In the genomic region with DNA sequence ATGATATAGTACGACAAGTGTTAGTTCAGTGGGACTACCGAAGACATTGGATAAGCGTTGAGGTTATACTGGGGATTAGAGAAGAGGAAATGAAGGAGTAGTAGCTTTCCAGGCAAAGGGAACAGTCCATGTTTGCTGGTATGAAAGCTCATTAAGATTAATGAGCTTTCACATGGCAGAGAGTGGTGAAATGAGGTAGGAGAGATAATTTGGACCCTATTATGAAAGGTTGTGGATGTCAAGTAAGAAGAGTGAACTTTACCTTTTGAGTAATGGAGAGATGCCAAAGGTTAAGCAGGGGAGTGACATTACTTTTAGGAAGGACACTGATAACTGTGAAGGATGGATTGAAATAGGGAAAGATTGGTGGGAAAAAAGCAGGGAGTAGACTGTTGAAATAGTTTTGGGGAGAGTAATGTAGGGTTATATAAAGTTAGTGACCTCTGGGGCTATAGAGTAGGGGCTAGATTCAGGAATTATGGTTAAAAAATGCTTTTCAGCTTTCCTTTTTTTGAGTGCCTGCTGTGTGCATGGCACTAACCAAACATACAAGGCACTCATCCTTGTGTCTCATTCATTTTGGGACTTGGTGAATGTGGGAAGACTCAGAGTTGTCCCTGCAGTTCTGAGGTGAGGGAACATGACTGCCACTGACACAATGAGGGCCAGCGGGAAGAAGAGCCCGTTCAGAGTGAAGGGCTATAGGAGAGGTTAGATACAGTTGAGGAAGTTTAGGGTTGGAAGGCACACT, we compare ENCODE assay signal across 19 cellular contexts.
"Had no signal": no experiment of that assay in that cellular context is flagged by ENCODE, and none has a peak within 500 bp of the region (broad histone marks: within the 10 kb centered on the region; RNA-seq: fewer than 3 reads in every experiment).

No MANE protein-coding gene starts in this region.

- H3K4me3 Mint-ChIP-seq: activated CD4-positive, alpha-beta memory T cell treated with anti-CD3 and anti-CD28 coated beads for 36 hours; activated CD8-positive, alpha-beta memory T cell treated with anti-CD3 and anti-CD28 coated beads, Interleukin-2, amount 10 ng/mL, durations not matched to agents 7 days and 5 days; activated naive CD4-positive, alpha-beta T cell treated with anti-CD3 and anti-CD28 coated beads, Interleukin-2, amount 10 ng/mL, durations not matched to agents 7 days and 5 days; dendritic cell treated with granulocyte-macrophage colony-stimulating factor and Interleukin-4, amounts not matched to agents 40 ng/mL and 50 ng/mL, for 4 days; natural killer cell treated with Interleukin-12 subunit alpha and Interleukin-12 subunit beta and Interleukin-15 and Interleukin-18, amount 100 ng/mL, for 72 hours; stimulated activated naive B cell treated with anti-CD40 and anti-IgM and Interleukin-4, amounts not matched to agents 10 μg/mL and 1 μg/mL and 100 μg/mL, for 72 hours had no signal

- H3K27me3 ChIP-seq: ascending aorta, breast epithelium, foreskin keratinocyte, transverse colon had no signal

- H3K36me3 ChIP-seq: ascending aorta, breast epithelium, transverse colon had no signal

- DNase-seq: activated CD4-positive, alpha-beta memory T cell treated with anti-CD3 and anti-CD28 coated beads for 36 hours; activated CD8-positive, alpha-beta memory T cell treated with anti-CD3 and anti-CD28 coated beads, Interleukin-2, amount 10 ng/mL, durations not matched to agents 7 days and 5 days; activated naive CD4-positive, alpha-beta T cell treated with anti-CD3 and anti-CD28 coated beads, Interleukin-2, amount 10 ng/mL, durations not matched to agents 7 days and 5 days; activated T-cell treated with anti-CD3 and anti-CD28 coated beads, Interleukin-2, amount 50 U/mL, for 1 hour; effector memory CD4-positive, alpha-beta T cell; foreskin keratinocyte; kidney glomerular epithelial cell; left ventricle myocardium superior; occipital lobe; stimulated activated CD4-positive, alpha-beta T cell treated with anti-CD3 and anti-CD28 coated beads, Interleukin-15, amount 100 ng/mL, for 24 hours; stimulated activated CD4-positive, alpha-beta T cell treated with anti-CD3 and anti-CD28 coated beads, Interleukin-4, amount 100 ng/mL, for 1 hour; stimulated activated naive B cell treated with anti-CD40 and anti-IgM and Interleukin-4, amounts not matched to agents 10 μg/mL and 1 μg/mL and 100 μg/mL, for 72 hours; T-helper 9 cell; transverse colon had no signal

- H3K4me3 ChIP-seq: breast epithelium, skin epidermis, transverse colon had no signal

- H3K27me3 Mint-ChIP-seq: activated CD4-positive, alpha-beta memory T cell treated with anti-CD3 and anti-CD28 coated beads for 36 hours; dendritic cell treated with granulocyte-macrophage colony-stimulating factor and Interleukin-4, amounts not matched to agents 40 ng/mL and 50 ng/mL, for 4 days; natural killer cell treated with Interleukin-12 subunit alpha and Interleukin-12 subunit beta and Interleukin-15 and Interleukin-18, amount 100 ng/mL, for 72 hours; stimulated activated naive B cell treated with anti-CD40 and anti-IgM and Interleukin-4, amounts not matched to agents 10 μg/mL and 1 μg/mL and 100 μg/mL, for 72 hours had no signal

- ATAC-seq: activated CD8-positive, alpha-beta memory T cell treated with anti-CD3 and anti-CD28 coated beads, Interleukin-2, amount 10 ng/mL, durations not matched to agents 7 days and 5 days; foreskin keratinocyte; left ventricle myocardium superior; natural killer cell treated with Interleukin-12 subunit alpha and Interleukin-12 subunit beta and Interleukin-15 and Interleukin-18, amount 100 ng/mL, for 72 hours; stimulated activated naive B cell treated with anti-CD40 and anti-IgM and Interleukin-4, amounts not matched to agents 10 μg/mL and 1 μg/mL and 100 μg/mL, for 72 hours had no signal

- H3K9me3 Mint-ChIP-seq: activated CD4-positive, alpha-beta memory T cell treated with anti-CD3 and anti-CD28 coated beads for 36 hours; activated naive CD4-positive, alpha-beta T cell treated with anti-CD3 and anti-CD28 coated beads, Interleukin-2, amount 10 ng/mL, durations not matched to agents 7 days and 5 days; dendritic cell treated with granulocyte-macrophage colony-stimulating factor and Interleukin-4, amounts not matched to agents 40 ng/mL and 50 ng/mL, for 4 days; natural killer cell treated with Interleukin-12 subunit alpha and Interleukin-12 subunit beta and Interleukin-15 and Interleukin-18, amount 100 ng/mL, for 72 hours; stimulated activated naive B cell treated with anti-CD40 and anti-IgM and Interleukin-4, amounts not matched to agents 10 μg/mL and 1 μg/mL and 100 μg/mL, for 72 hours had no signal

- H3K27ac Mint-ChIP-seq: activated CD4-positive, alpha-beta memory T cell treated with anti-CD3 and anti-CD28 coated beads for 36 hours; activated CD8-positive, alpha-beta memory T cell treated with anti-CD3 and anti-CD28 coated beads, Interleukin-2, amount 10 ng/mL, durations not matched to agents 7 days and 5 days; activated naive CD4-positive, alpha-beta T cell treated with anti-CD3 and anti-CD28 coated beads, Interleukin-2, amount 10 ng/mL, durations not matched to agents 7 days and 5 days; dendritic cell treated with granulocyte-macrophage colony-stimulating factor and Interleukin-4, amounts not matched to agents 40 ng/mL and 50 ng/mL, for 4 days; natural killer cell treated with Interleukin-12 subunit alpha and Interleukin-12 subunit beta and Interleukin-15 and Interleukin-18, amount 100 ng/mL, for 72 hours; stimulated activated naive B cell treated with anti-CD40 and anti-IgM and Interleukin-4, amounts not matched to agents 10 μg/mL and 1 μg/mL and 100 μg/mL, for 72 hours had no signal

- H3K36me3 Mint-ChIP-seq: natural killer cell treated with Interleukin-12 subunit alpha and Interleukin-12 subunit beta and Interleukin-15 and Interleukin-18, amount 100 ng/mL, for 72 hours had no signal

- H3K9me3 ChIP-seq: ascending aorta, breast epithelium, transverse colon had no signal

- H3K27ac ChIP-seq: breast epithelium, foreskin keratinocyte, skin epidermis, transverse colon had no signal
